In the genomic region with DNA sequence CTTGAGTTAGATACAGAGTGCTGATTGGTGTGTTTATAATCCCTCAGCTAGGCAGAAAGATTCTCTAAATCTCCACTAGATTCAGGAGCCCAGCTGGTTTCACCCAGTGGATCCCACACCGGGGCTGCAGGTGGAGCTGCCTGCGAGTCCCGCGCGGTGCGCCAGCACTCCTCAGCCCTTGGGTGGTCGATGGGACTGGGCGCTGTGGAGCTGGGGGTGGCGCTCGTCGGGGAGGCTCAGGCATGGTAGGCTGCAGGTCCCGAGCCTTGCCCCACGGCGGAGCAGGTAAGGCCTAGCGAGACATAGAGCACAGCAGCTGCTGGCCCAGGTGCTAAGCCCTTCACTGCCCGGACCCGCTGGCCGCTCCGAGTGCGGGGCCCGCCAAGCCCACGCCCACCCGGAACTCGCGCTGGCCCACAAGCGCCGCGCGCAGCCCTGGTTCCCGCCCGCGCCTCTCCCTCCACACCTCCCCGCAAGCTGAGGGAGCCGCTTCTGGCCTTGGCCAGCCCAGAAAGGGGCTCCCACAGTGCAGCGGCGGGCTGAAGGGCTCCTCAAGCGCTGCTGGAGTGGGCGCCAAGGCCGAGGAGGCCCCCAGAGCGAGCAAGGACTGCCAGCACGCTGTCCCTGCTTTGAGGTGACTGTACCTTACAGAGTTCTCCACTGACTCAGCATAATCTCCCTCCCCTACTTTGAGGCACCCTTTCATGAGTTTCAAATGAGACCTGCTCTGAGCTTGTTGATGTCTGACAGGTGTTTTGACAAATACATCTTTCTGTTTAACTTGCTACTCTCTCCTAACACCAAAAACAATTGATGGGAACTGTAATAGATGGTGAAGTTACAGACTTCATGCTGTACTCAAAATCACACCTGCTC, we compare ENCODE assay signal across 15 cellular contexts. TPM values are rescaled to one million over a fixed set of nuclear protein-coding genes. Genes with fewer than 3 reads are reported as not detected.
DNase-seq lines count a peak whose midpoint lies in the region; ATAC-seq and TF ChIP-seq lines count a peak whose summit lies in the region.
"Had no signal": no experiment of that assay in that cellular context is flagged by ENCODE, and none has a peak within 500 bp of the region (broad histone marks: within the 10 kb centered on the region; RNA-seq: fewer than 3 reads in every experiment).

No MANE protein-coding gene starts in this region.

- TF ChIP-seq CTCF in DND-41 (IDR thresholded peaks at IDR 0.05; ENCODE audit: borderline replicate concordance, extremely low read depth, low read length, poor library complexity, severe bottlenecking) (no peak), H9 (conservative IDR thresholded peaks at IDR 0.05) (no peak), type B pancreatic cell (conservative IDR thresholded peaks at IDR 0.05) (no peak), GM10266 (IDR thresholded peaks at IDR 0.05; ENCODE audit: control insufficient read depth, insufficient read depth, low read depth, missing control alignments) (no peak), suprapubic skin (IDR thresholded peaks at IDR 0.05) (no peak)

- H3T11ph ChIP-seq in H9 (ENCODE audit: low read length), result no peak overlapping the region

- H2BK15ac ChIP-seq in H9 (ENCODE audit: low read depth, low read length) (no peak overlapping the region), mesenchymal stem cell (ENCODE audit: low read depth, poor library complexity, severe bottlenecking) (no peak overlapping the region)

- H4K91ac ChIP-seq in H9 (ENCODE audit: insufficient read length, low read depth, low read length) (no peak overlapping the region), mesenchymal stem cell (ENCODE audit: low read length) (peak overlapping the region; percentile 34)

- H3K9me3 Mint-ChIP-seq in H9 (peaks cover 0 to 3% of the 10 kb centered on the region in 2 experiments; a peak in 2 of 5 replicates), type B pancreatic cell (no peaks in the 10 kb centered on the region)
- H3K9me3 Mint-ChIP-seq: CD8-positive, alpha-beta T cell; HFFc6 had no signal

- H3K23me2 ChIP-seq in H9 (ENCODE audit: insufficient read length, low read depth, low read length, poor library complexity, severe bottlenecking), result no peaks in the 10 kb centered on the region

- H2BK20ac ChIP-seq in H9 (ENCODE audit: low read depth, low read length, poor library complexity, severe bottlenecking), result no peak overlapping the region

- no peaks in the 10 kb centered on the region; the same call in 1 of the 2 replicates for H3K36me3 ChIP-seq in DND-41 (ENCODE audit: insufficient read depth, low read length)
- no peaks in the 10 kb centered on the region for H3K36me3 ChIP-seq in mesenchymal stem cell (ENCODE audit: control insufficient read depth in 1 of 2, insufficient read depth in 2 of 2, low read depth in 1 of 2, low read length in 2 of 2)
- H3K36me3 ChIP-seq in suprapubic skin, result no peaks in the 10 kb centered on the region
- H3K36me3 ChIP-seq: BLaER1 treated with 17β-estradiol and CSF1 and Interleukin-3, amounts not matched to agents 10 nM and 100 nM had no signal

- no peaks in the 10 kb centered on the region for H3K27me3 ChIP-seq in DND-41 (ENCODE audit: insufficient read depth, low read length, poor library complexity)
- H3K27me3 ChIP-seq in H9 (ENCODE audit: insufficient read depth, low read length), result no peaks in the 10 kb centered on the region
- H3K27me3 ChIP-seq in mesenchymal stem cell (ENCODE audit: control insufficient read depth in 1 of 2, insufficient read depth in 1 of 2, low read length in 2 of 2), result no peaks in the 10 kb centered on the region
- H3K27me3 ChIP-seq in suprapubic skin, result no peaks in the 10 kb centered on the region
- H3K27me3 ChIP-seq: BLaER1 treated with 17β-estradiol and CSF1 and Interleukin-3, amounts not matched to agents 10 nM and 100 nM had no signal

- H4K8ac ChIP-seq in H9 (replicated peaks; ENCODE audit: insufficient read length, low read depth, low read length) (no peak overlapping the region), mesenchymal stem cell (ENCODE audit: low read length) (no peak overlapping the region)

- DNase-seq in DND-41 (no peak), H9 (peak; percentile 40), mesenchymal stem cell (no peak), type B pancreatic cell (ENCODE audit: extremely low spot score, unreplicated experiment) (peak; percentile 61), GM10266 (ENCODE audit: extremely low spot score) (no peak), suprapubic skin (ENCODE audit: low spot score in 2 of 2) (no peak)
- DNase-seq: Calu3; CD8-positive, alpha-beta T cell; DMS79 treated with DMSO at 0.1 percent for 48 hours; EL; GM23248; HFFc6 had no signal

- H2BK120ac ChIP-seq in H9 (ENCODE audit: low read depth, low read length, poor library complexity, severe bottlenecking) (no peak overlapping the region), mesenchymal stem cell (ENCODE audit: low read depth, low read length) (no peak overlapping the region)

- no peak overlapping the region for H3K14ac ChIP-seq in H9 (ENCODE audit: insufficient read depth, low read length)
- H3K14ac ChIP-seq in mesenchymal stem cell (ENCODE audit: low read length in 2 of 2), result no peak overlapping the region

- H3K79me1 ChIP-seq in H9 (ENCODE audit: insufficient read depth, low read depth, low read length, poor library complexity, severe bottlenecking) (no peaks in the 10 kb centered on the region), mesenchymal stem cell (replicated peaks; ENCODE audit: low read length, poor library complexity, severe bottlenecking) (no peaks in the 10 kb centered on the region)

- H3K18ac ChIP-seq in H9 (ENCODE audit: insufficient read length, low read depth, low read length) (no peak overlapping the region), mesenchymal stem cell (ENCODE audit: low read depth in 1 of 2, low read length in 2 of 2) (no peak overlapping the region)

- no peaks in the 10 kb centered on the region for H3K9me3 ChIP-seq in DND-41 (ENCODE audit: insufficient read depth, low read length, severe bottlenecking)
- no peaks in the 10 kb centered on the region for H3K9me3 ChIP-seq in H9 (ENCODE audit: control insufficient read depth, low read depth, low read length)
- H3K9me3 ChIP-seq in mesenchymal stem cell (ENCODE audit: control insufficient read depth, low read length), result no peaks in the 10 kb centered on the region
- H3K9me3 ChIP-seq in suprapubic skin, result no peaks in the 10 kb centered on the region

- TF ChIP-seq EP300 in suprapubic skin (IDR thresholded peaks at IDR 0.05), result no peak

- H3K9ac ChIP-seq in DND-41 (ENCODE audit: low read depth, low read length) (no peak overlapping the region), H9 (ENCODE audit: extremely low read depth, insufficient read length, low read length) (no peak overlapping the region), mesenchymal stem cell (ENCODE audit: low read length) (no peak overlapping the region)
- H3K9ac ChIP-seq: BLaER1 treated with 17β-estradiol and CSF1 and Interleukin-3, amounts not matched to agents 10 nM and 100 nM; GM23248 had no signal

- H3K4ac ChIP-seq in H9 (ENCODE audit: low read depth, low read length) (no peak overlapping the region), mesenchymal stem cell (ENCODE audit: low read depth in 1 of 2, low read length in 2 of 2) (no peak overlapping the region)

- H2BK12ac ChIP-seq in H9 (ENCODE audit: insufficient read length, low read depth, low read length) (no peak overlapping the region), mesenchymal stem cell (ENCODE audit: low read length in 2 of 2) (no peak overlapping the region)

- no peak for ATAC-seq in DND-41 (ENCODE audit: insufficient read depth, low read depth)
- ATAC-seq: CD8-positive, alpha-beta T cell; HCT116 had no signal

- no peak overlapping the region for H3K4me3 ChIP-seq in DND-41 (ENCODE audit: low read depth in 1 of 2, low read length in 2 of 2)
- H3K4me3 ChIP-seq in mesenchymal stem cell (ENCODE audit: insufficient read depth in 1 of 2, low read depth in 1 of 2, low read length in 2 of 2), result no peak overlapping the region
- H3K4me3 ChIP-seq in suprapubic skin, result no peak overlapping the region
- H3K4me3 ChIP-seq: BLaER1 treated with 17β-estradiol and CSF1 and Interleukin-3, amounts not matched to agents 10 nM and 100 nM; GM23248 had no signal

- WGBS in H9 (ENCODE audit: extremely low coverage, insufficient read length, low lambda C conversion rate), result no CpG with 5 or more reads among the region's 41 CpGs
- WGBS in mesenchymal stem cell, result 90% methylated on average over 16 of the region's 41 CpGs
- whole genome bisulfite sequencing in suprapubic skin, result 79% methylated on average over 2 of the region's 41 CpGs

- H3K79me2 ChIP-seq in DND-41 (ENCODE audit: insufficient read depth, low read length) (peaks cover 15% of the 10 kb centered on the region), H9 (ENCODE audit: insufficient read depth, low read length) (peaks cover 4% of the 10 kb centered on the region; the same call in 1 of the 2 replicates)

- H3K4me1 ChIP-seq in DND-41 (ENCODE audit: insufficient read depth, low read length) (peaks cover 9% of the 10 kb centered on the region), H9 (ENCODE audit: insufficient read depth, low read length) (no peaks in the 10 kb centered on the region), mesenchymal stem cell (ENCODE audit: control insufficient read depth, insufficient read depth, low read depth, low read length) (peaks cover 2% of the 10 kb centered on the region), suprapubic skin (peaks cover 11% of the 10 kb centered on the region)

- H3K4me1 Mint-ChIP-seq in H9, result peaks cover under 1 to 5% of the 10 kb centered on the region in 2 experiments
- no peaks in the 10 kb centered on the region for H3K4me1 Mint-ChIP-seq in type B pancreatic cell (ENCODE audit: unreplicated experiment)

- 0 out of 2 replicates have a peak overlapping the region, but pooled peaks have one; percentile 11 for H2AFZ ChIP-seq in DND-41 (ENCODE audit: low read depth, low read length)
- no peak overlapping the region for H2AFZ ChIP-seq in H9 (ENCODE audit: low read length)
- H2AFZ ChIP-seq in mesenchymal stem cell (ENCODE audit: low read depth, low read length), result no peak overlapping the region
- H2AFZ ChIP-seq: GM23248 had no signal

- H2AK5ac ChIP-seq in H9 (ENCODE audit: insufficient read length, low read length) (no peak overlapping the region), mesenchymal stem cell (ENCODE audit: low read length, severe bottlenecking) (no peak overlapping the region)

- H4K20me1 ChIP-seq in DND-41 (ENCODE audit: insufficient read depth, low read length), result peaks cover 7% of the 10 kb centered on the region
- peaks cover 4% of the 10 kb centered on the region for H4K20me1 ChIP-seq in H9 (ENCODE audit: control insufficient read depth, insufficient read depth, insufficient read length)

- H3K23ac ChIP-seq in H9 (ENCODE audit: insufficient read length, low read depth, low read length) (no peak overlapping the region), mesenchymal stem cell (ENCODE audit: low read length in 2 of 2) (no peak overlapping the region)

- no peak overlapping the region for H2BK5ac ChIP-seq in H9 (ENCODE audit: insufficient read length, low read length)
- no peak overlapping the region for H2BK5ac ChIP-seq in mesenchymal stem cell (ENCODE audit: low read depth, low read length, poor library complexity, severe bottlenecking)

- H3K27ac ChIP-seq in DND-41 (ENCODE audit: low read length) (no peak overlapping the region), H9 (ENCODE audit: insufficient read length, low read depth, low read length) (no peak overlapping the region), mesenchymal stem cell (ENCODE audit: low read length, poor library complexity, severe bottlenecking) (no peak overlapping the region), suprapubic skin (no peak overlapping the region)
- H3K27ac ChIP-seq: GM23248 had no signal

- H3K4me3 Mint-ChIP-seq in H9 (no peak overlapping the region), type B pancreatic cell (no peak overlapping the region)
- H3K4me3 Mint-ChIP-seq: B cell; CD8-positive, alpha-beta T cell; HFFc6 had no signal

- no peak overlapping the region for H3K4me2 ChIP-seq in DND-41 (ENCODE audit: insufficient read depth, low read length)
- no peak overlapping the region for H3K4me2 ChIP-seq in H9 (ENCODE audit: insufficient read depth, insufficient read length, low read length)
- no peak overlapping the region for H3K4me2 ChIP-seq in mesenchymal stem cell (ENCODE audit: low read length, poor library complexity, severe bottlenecking)
- H3K4me2 ChIP-seq: BLaER1 treated with 17β-estradiol and CSF1 and Interleukin-3, amounts not matched to agents 10 nM and 100 nM had no signal

- TF ChIP-seq POLR2A in suprapubic skin (IDR thresholded peaks at IDR 0.05), result no peak

- H3K36me3 Mint-ChIP-seq in H9 (ENCODE audit: insufficient read depth in 1 of 3, low read depth in 3 of 3) (no peaks in the 10 kb centered on the region; a peak in 2 of 7 replicates), type B pancreatic cell (no peaks in the 10 kb centered on the region)

- H3K27ac Mint-ChIP-seq in H9 (no peak overlapping the region), type B pancreatic cell (no peak overlapping the region)
- H3K27ac Mint-ChIP-seq: B cell; CD8-positive, alpha-beta T cell; HFFc6 had no signal

- no peak overlapping the region for H3K56ac ChIP-seq in H9 (ENCODE audit: insufficient read length, low read depth, low read length)

- H4K5ac ChIP-seq in H9 (ENCODE audit: insufficient read length, low read depth, low read length), result no peak overlapping the region

- H3K27me3 Mint-ChIP-seq in H9 (ENCODE audit: low read depth) (no peaks in the 10 kb centered on the region; the same call in 1 of the 2 replicates), type B pancreatic cell (no peaks in the 10 kb centered on the region)

RNA-seq across cellular contexts. Expression of gene SSR1, which starts 3.9 kb away (rescaled TPM):
- 102 and 105 TPM in 2 replicates for total RNA-seq in H9 (2021)
- 178 TPM for polyA plus RNA-seq in mesenchymal stem cell (2013, experiment 1 of 2)
- 181 TPM for polyA plus RNA-seq in mesenchymal stem cell (2013, experiment 2 of 2)
- 116 and 124 TPM in 2 replicates for total RNA-seq in type B pancreatic cell (ENCODE audit: low replicate concordance)
- total RNA-seq in suprapubic skin, result 10 to 100 TPM; 28.9 to 74.6 (median 39.2) TPM

Comparison
In these comparisons a context has a peak if more than half of its experiments do, and no peak if none do; other contexts are left out.
1. DNase-seq: peak in H9 (single experiment) and type B pancreatic cell (single experiment); none in DND-41 (single experiment), mesenchymal stem cell (single experiment), GM10266 (single experiment) and suprapubic skin (0 of 2).